8 cellular contexts compared by ENCODE assay signal in the genomic region with DNA sequence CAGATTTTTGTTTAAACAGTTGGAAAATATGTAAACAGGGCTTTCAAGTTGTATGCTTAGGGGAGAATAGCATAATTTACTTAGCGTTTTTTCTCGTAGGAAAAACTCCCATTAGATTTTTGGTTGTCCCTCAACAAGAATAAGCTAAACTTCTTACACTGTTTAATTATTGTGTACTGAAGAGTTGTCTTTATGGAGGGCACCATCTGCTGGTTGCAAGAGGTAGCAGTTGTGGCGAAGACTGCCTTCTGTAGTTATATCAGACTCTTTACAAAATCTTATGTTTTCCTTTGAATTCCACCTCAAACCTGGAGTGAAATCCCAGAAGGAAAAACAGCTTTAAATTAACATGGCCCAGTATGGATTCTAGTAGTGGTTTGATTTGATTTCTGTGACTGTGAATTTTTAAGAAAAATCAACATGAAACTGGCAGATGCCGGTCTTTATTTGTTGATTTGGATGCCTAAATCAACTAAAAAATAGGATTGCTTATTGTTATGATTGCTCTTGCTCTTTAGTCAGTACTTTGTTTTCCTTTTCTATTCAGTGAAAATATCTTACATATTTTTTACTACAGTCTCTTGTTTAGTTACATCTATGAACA. TPM values are rescaled to one million over a fixed set of nuclear protein-coding genes. Genes with fewer than 3 reads are reported as not detected.
DNase-seq lines count a peak whose midpoint lies in the region; ATAC-seq, FAIRE-seq and TF ChIP-seq lines count a peak whose summit lies in the region.

No MANE protein-coding gene starts in this region.

- ATAC-seq in GM19397 (IDR thresholded peaks at IDR 0.05; ENCODE audit: unreplicated experiment) (peak; percentile 66), HepG2 (peak; percentile 78)

- H3K27me3 ChIP-seq in HepG2 (ENCODE audit: control insufficient read depth in 1 of 2, insufficient read depth in 2 of 2, low read length in 2 of 2) = no peaks in the 10 kb centered on the region

- in situ Hi-C loops in HepG2 (cut with HindIII; ENCODE audit: extremely low pct_ligation_motif_present, low pct_unique_long_range_greater_than_20kb) = no loop called here

- TF ChIP-seq RAD21 in HepG2 (CRISPR knock-in tag; IDR thresholded peaks at IDR 0.05) = peak; percentile 53; the same call in 1 of the 2 replicates

- H2AFZ ChIP-seq in HepG2 (ENCODE audit: low read length) = no peak overlapping the region

- intact Hi-C loops in HepG2 (cut with micrococcal nuclease; ENCODE audit: unreplicated experiment) = loop anchor here (1.0 kb wide), 1 partner anchor 51 kb away; no protein-coding TSS in a partner anchor

- no peaks in the 10 kb centered on the region for H3K36me3 ChIP-seq in HepG2 (replicated peaks in 1 of 2; ENCODE audit: control insufficient read depth in 1 of 2, insufficient read depth in 2 of 2, low read length in 2 of 2)

- no peaks in the 10 kb centered on the region for H3K9me3 ChIP-seq in HepG2 (ENCODE audit: low read length)

- no peak for TF ChIP-seq EP300 in HepG2 (IDR thresholded peaks at IDR 0.05; ENCODE audit: low read depth in 2 of 2, low read length in 2 of 2)
- no peak for TF ChIP-seq EP300 in HepG2 (CRISPR knock-in tag; IDR thresholded peaks at IDR 0.05; ENCODE audit: borderline replicate concordance)

- no peak for TF ChIP-seq POLR2A in HepG2 (IDR thresholded peaks at IDR 0.05; ENCODE audit: insufficient read depth in 1 of 2, low read depth in 2 of 2, low read length in 2 of 2)

- no peak overlapping the region for H3K9ac ChIP-seq in HepG2 (ENCODE audit: insufficient read depth, low read depth, low read length)

- no peaks in the 10 kb centered on the region for H4K20me1 ChIP-seq in HepG2 (ENCODE audit: insufficient read depth, low read length)

- CTCF ChIA-PET in HepG2 (lab: Yijun Ruan, JAX; ENCODE audit: low intra/inter-chr PET ratio, low total read pairs) = interaction anchor here (1.3 to 1.8 kb wide), 3 partner anchors 11 to 258 kb away, joined by 4 to 12 read pairs (median 8); a partner anchor contains a TSS

- no peak overlapping the region for H3K4me3 ChIP-seq in HepG2 (replicated peaks in 1 of 3; ENCODE audit: insufficient read depth in 1 of 3, low read depth in 2 of 3, low read length in 3 of 3)

- no TSS peak for BruUV-seq in HepG2 (replicated peaks; lab: Mats Ljungman, UMichigan)

- peak; percentile 49 for DNase-seq in COLO668 (lab: John Stamatoyannopoulos, UW; ENCODE audit: unreplicated experiment)
- DNase-seq in MV-4-11 (lab: John Stamatoyannopoulos, UW) = peak; percentile 48
- DNase-seq in UCSD-AML1 (lab: John Stamatoyannopoulos, UW; ENCODE audit: unreplicated experiment) = peak; percentile 15
- DNase-seq in HepG2 (ENCODE audit: low spot score) = peak; percentile 50
- DNase-seq in stimulated activated CD8-positive, alpha-beta memory T cell treated with anti-CD3 and anti-CD28 coated beads, Interleukin-7, amount 100 ng/mL, for 1 hour (ENCODE audit: low read depth in 2 of 2) = peak; percentile 4 to 25
- no peak for DNase-seq in OCI-M2 (lab: John Stamatoyannopoulos, UW; ENCODE audit: unreplicated experiment)

- FAIRE-seq in colon (lab: Jason Lieb, UNC) (peak; percentile 71), HepG2 (lab: Jason Lieb, UNC) (peak; percentile 81)

- TF ChIP-seq CTCF in HepG2 (CRISPR knock-in tag; IDR thresholded peaks at IDR 0.05) = peak; percentile 75

- POLR2A ChIA-PET in HepG2 (lab: Yijun Ruan, JAX) = no interaction called here

- 32% methylated on average over 4 of the region's 4 CpGs for WGBS in HepG2 (ENCODE audit: low lambda C conversion rate)

- peaks cover 76% of the 10 kb centered on the region for H3K79me2 ChIP-seq in HepG2 (ENCODE audit: insufficient read depth, low read length)

- H3K4me1 ChIP-seq in HepG2 (ENCODE audit: insufficient read depth, low read length) = peaks cover 27% of the 10 kb centered on the region

- H3K27ac ChIP-seq in HepG2 (ENCODE audit: extremely low read length, insufficient read depth, low read length) = no peak overlapping the region

- no peak overlapping the region for H3K4me2 ChIP-seq in HepG2 (ENCODE audit: low read depth, low read length)

TF ChIP-seq in HepG2, 621 proteins besides CTCF, POLR2A, EP300 and RAD21:
- TF ChIP-seq KAT7 (CRISPR knock-in tag; IDR thresholded peaks at IDR 0.05; ENCODE audit: borderline replicate concordance) (no peak), NBN (conservative IDR thresholded peaks at IDR 0.05) (no peak), CREB1 (IDR thresholded peaks at IDR 0.05) (no peak), CREB1 (CRISPR knock-in tag; IDR thresholded peaks at IDR 0.05) (0 out of 2 replicates have a peak, but pooled peaks have one; percentile 16), KMT2A (CRISPR knock-in tag; IDR thresholded peaks at IDR 0.05) (0 out of 2 replicates have a peak, but pooled peaks have one; percentile 24), SMC3 (IDR thresholded peaks at IDR 0.05; ENCODE audit: low read length) (peak; percentile 77), STAG1 (CRISPR knock-in tag; IDR thresholded peaks at IDR 0.05) (peak; percentile 74), SAP130 (CRISPR knock-in tag; IDR thresholded peaks at IDR 0.05; ENCODE audit: low read depth) (0 out of 2 replicates have a peak, but pooled peaks have one; percentile 25), ZMYM4 (CRISPR knock-in tag; IDR thresholded peaks at IDR 0.05) (peak; percentile 20; the same call in 1 of the 2 replicates)
- TF ChIP-seq, protein P1, sequence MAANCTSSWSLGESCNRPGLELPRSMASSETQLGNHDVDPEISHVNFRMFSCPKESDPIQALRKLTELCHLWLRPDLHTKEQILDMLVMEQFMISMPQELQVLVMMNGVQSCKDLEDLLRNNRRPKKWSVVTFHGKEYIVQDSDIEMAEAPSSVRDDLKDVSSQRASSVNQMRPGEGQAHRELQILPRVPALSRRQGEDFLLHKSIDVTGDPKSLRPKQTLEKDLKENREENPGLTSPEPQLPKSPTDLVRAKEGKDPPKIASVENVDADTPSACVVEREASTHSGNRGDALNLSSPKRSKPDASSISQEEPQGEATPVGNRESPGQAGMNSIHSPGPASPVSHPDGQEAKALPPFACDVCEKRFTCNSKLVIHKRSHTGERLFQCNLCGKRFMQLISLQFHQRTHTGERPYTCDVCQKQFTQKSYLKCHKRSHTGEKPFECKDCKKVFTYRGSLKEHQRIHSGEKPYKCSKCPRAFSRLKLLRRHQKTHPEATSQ (CRISPR knock-in tag; IDR thresholded peaks at IDR 0.05; ENCODE audit: borderline replicate concordance) = peak; percentile 72; the same call in 1 of the 2 replicates
- TF ChIP-seq, protein P2, sequence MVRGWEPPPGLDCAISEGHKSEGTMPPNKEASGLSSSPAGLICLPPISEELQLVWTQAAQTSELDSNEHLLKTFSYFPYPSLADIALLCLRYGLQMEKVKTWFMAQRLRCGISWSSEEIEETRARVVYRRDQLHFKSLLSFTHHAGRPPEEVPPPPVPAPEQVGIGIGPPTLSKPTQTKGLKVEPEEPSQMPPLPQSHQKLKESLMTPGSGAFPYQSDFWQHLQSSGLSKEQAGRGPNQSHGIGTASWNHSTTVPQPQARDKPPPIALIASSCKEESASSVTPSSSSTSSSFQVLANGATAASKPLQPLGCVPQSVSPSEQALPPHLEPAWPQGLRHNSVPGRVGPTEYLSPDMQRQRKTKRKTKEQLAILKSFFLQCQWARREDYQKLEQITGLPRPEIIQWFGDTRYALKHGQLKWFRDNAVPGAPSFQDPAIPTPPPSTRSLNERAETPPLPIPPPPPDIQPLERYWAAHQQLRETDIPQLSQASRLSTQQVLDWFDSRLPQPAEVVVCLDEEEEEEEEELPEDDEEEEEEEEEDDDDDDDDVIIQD (CRISPR knock-in tag; IDR thresholded peaks at IDR 0.05; ENCODE audit: low read depth) = peak; percentile 24; the same call in 1 of the 2 replicates

RNA-seq across cellular contexts. Expression of a gene that starts 53.4 kb away (rescaled TPM):
- total RNA-seq in HepG2 (2016; rRNA removed; fragmentation: Illumina TruSeq; extraction: Trizol) = 24.6 and 53.7 TPM in 2 replicates
- total RNA-seq in HepG2 (2016; cell fraction: cytosol; rRNA removed; fragmentation: Illumina TruSeq; extraction: Trizol; ENCODE audit: low read depth) = 7.4 and 7.9 TPM in 2 replicates
- 22.7 and 47.5 TPM in 2 replicates for total RNA-seq in HepG2 (2016; cell fraction: insoluble cytoplasmic fraction; rRNA removed; fragmentation: Illumina TruSeq; extraction: Trizol)
- total RNA-seq in HepG2 (2016; cell fraction: membrane; rRNA removed; fragmentation: Illumina TruSeq; extraction: Trizol) = 9.7 and 11.0 TPM in 2 replicates
- 56.7 and 57.7 TPM in 2 replicates for total RNA-seq in HepG2 (2016; cell fraction: nucleus; rRNA removed; fragmentation: Illumina TruSeq; extraction: Trizol)
- 4.7 and 5.8 TPM in 2 replicates for polyA plus RNA-seq in HepG2 (2011; rRNA removed)
- polyA plus RNA-seq in HepG2 (2011; cell fraction: cytosol; rRNA removed) = 2.4 and 3.9 TPM in 2 replicates
- polyA plus RNA-seq in HepG2 (2011; cell fraction: nucleus; rRNA removed) = 6.2 and 7.3 TPM in 2 replicates
- polyA plus RNA-seq in HepG2 (2012) = 10.6 and 16.1 TPM in 2 replicates
- polyA plus RNA-seq in HepG2 (2016; cell fraction: cytosol; fragmentation: Illumina TruSeq; extraction: Trizol; ENCODE audit: low read depth) = 0.51 and 0.53 TPM in 2 replicates
- 34.6 and 36.3 TPM in 2 replicates for polyA plus RNA-seq in HepG2 (2016; cell fraction: insoluble cytoplasmic fraction; fragmentation: Illumina TruSeq; extraction: Trizol; ENCODE audit: low read depth)
- polyA plus RNA-seq in HepG2 (2016; cell fraction: membrane; fragmentation: Illumina TruSeq; extraction: Trizol; ENCODE audit: low read depth) = 1.4 and 2.0 TPM in 2 replicates
- 29.6 and 30.0 TPM in 2 replicates for polyA plus RNA-seq in HepG2 (2016; cell fraction: nucleus; fragmentation: Illumina TruSeq; extraction: Trizol; ENCODE audit: insufficient read depth, low read depth)
- polyA minus RNA-seq in HepG2 (2011; rRNA and poly(A)+ RNA removed; ENCODE audit: low replicate concordance) = 5.9 and 9.8 TPM in 2 replicates
- 17.9 and 19.7 TPM in 2 replicates for polyA minus RNA-seq in HepG2 (2011; cell fraction: cytosol; rRNA and poly(A)+ RNA removed)
- polyA minus RNA-seq in HepG2 (2011; cell fraction: nucleus; rRNA and poly(A)+ RNA removed) = 75.3 and 79.7 TPM in 2 replicates
